34 cellular contexts compared by ENCODE assay signal in the genomic region with DNA sequence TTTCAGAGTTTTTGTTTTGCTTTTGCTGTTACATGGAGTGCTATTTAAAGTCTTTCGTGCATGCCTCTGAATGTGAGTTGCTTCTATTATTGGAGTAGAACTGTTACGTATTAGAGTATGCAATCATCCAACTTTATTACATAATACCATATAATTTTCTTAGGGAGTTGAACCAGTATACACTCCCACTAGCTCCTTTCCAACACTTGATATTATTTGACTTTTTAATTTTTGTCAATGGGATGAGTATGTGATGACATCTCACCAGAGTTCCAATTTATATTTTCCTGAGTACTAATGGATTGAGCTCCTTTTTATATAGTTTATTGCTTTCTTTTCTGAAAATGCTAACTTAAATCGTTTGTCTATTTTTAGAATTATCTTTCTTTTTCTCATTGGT.
"Had no signal": no experiment of that assay in that cellular context is flagged by ENCODE, and none has a peak within 500 bp of the region (broad histone marks: within the 10 kb centered on the region; RNA-seq: fewer than 3 reads in every experiment).

No MANE protein-coding gene starts in this region.

- H3K4me1 ChIP-seq: gastroesophageal sphincter had no signal

- H3K36me3 Mint-ChIP-seq: WTC11 had no signal

- H3K9me3 ChIP-seq: gastroesophageal sphincter had no signal

- H3K27ac Mint-ChIP-seq: activated CD4-positive, alpha-beta memory T cell treated with anti-CD3 and anti-CD28 coated beads, Interleukin-2, amount 10 ng/mL, durations not matched to agents 7 days and 5 days; activated CD4-positive, alpha-beta T cell treated with anti-CD3 and anti-CD28 coated beads, Interleukin-2, amount 10 ng/mL, durations not matched to agents 7 days and 5 days; activated naive CD4-positive, alpha-beta T cell treated with anti-CD3 and anti-CD28 coated beads, Interleukin-2, amount 10 ng/mL, durations not matched to agents 7 days and 5 days; activated naive CD4-positive, alpha-beta T cell treated with anti-CD3 and anti-CD28 coated beads, Interleukin-2, amount 50 U/mL, for 72 hours; activated naive CD8-positive, alpha-beta T cell treated with anti-CD3 and anti-CD28 coated beads, Interleukin-2, amount 10 ng/mL, durations not matched to agents 7 days and 5 days; activated T-cell treated with anti-CD3 and anti-CD28 coated beads, Interleukin-2, amount 50 U/mL, for 24 hours; activated T-cell treated with anti-CD3 and anti-CD28 coated beads, Interleukin-2, amount 50 U/mL, for 72 hours; effector memory CD8-positive, alpha-beta T cell; T-helper 1 cell treated with Interleukin-12 subunit alpha and Interleukin-12 subunit beta and Interleukin-4 antibody, amounts not matched to agents 30 μg/mL and 1 μg/mL, for 36 hours; WTC11 had no signal

- ATAC-seq: activated naive CD4-positive, alpha-beta T cell treated with anti-CD3 and anti-CD28 coated beads, Interleukin-2, amount 50 U/mL, for 72 hours; activated T-cell treated with anti-CD3 and anti-CD28 coated beads, Interleukin-2, amount 50 U/mL, for 72 hours; effector memory CD8-positive, alpha-beta T cell; gastroesophageal sphincter; WTC11 had no signal

- H3K4me3 Mint-ChIP-seq: activated CD4-positive, alpha-beta memory T cell treated with anti-CD3 and anti-CD28 coated beads, Interleukin-2, amount 10 ng/mL, durations not matched to agents 7 days and 5 days; activated CD4-positive, alpha-beta T cell treated with anti-CD3 and anti-CD28 coated beads, Interleukin-2, amount 10 ng/mL, durations not matched to agents 7 days and 5 days; activated naive CD4-positive, alpha-beta T cell treated with anti-CD3 and anti-CD28 coated beads, Interleukin-2, amount 10 ng/mL, durations not matched to agents 7 days and 5 days; activated naive CD8-positive, alpha-beta T cell treated with anti-CD3 and anti-CD28 coated beads, Interleukin-2, amount 10 ng/mL, durations not matched to agents 7 days and 5 days; activated T-cell treated with anti-CD3 and anti-CD28 coated beads, Interleukin-2, amount 50 U/mL, for 24 hours; activated T-cell treated with anti-CD3 and anti-CD28 coated beads, Interleukin-2, amount 50 U/mL, for 72 hours; effector memory CD8-positive, alpha-beta T cell; T-helper 1 cell treated with Interleukin-12 subunit alpha and Interleukin-12 subunit beta and Interleukin-4 antibody, amounts not matched to agents 30 μg/mL and 1 μg/mL, for 36 hours; WTC11 had no signal

- H3K27me3 Mint-ChIP-seq: activated CD4-positive, alpha-beta memory T cell treated with anti-CD3 and anti-CD28 coated beads, Interleukin-2, amount 10 ng/mL, durations not matched to agents 7 days and 5 days; activated CD4-positive, alpha-beta T cell treated with anti-CD3 and anti-CD28 coated beads, Interleukin-2, amount 10 ng/mL, durations not matched to agents 7 days and 5 days; activated naive CD4-positive, alpha-beta T cell treated with anti-CD3 and anti-CD28 coated beads, Interleukin-2, amount 10 ng/mL, durations not matched to agents 7 days and 5 days; activated naive CD8-positive, alpha-beta T cell treated with anti-CD3 and anti-CD28 coated beads, Interleukin-2, amount 10 ng/mL, durations not matched to agents 7 days and 5 days; activated T-cell treated with anti-CD3 and anti-CD28 coated beads, Interleukin-2, amount 50 U/mL, for 24 hours had no signal

- H3K27me3 ChIP-seq: brain microvascular endothelial cell had no signal

- H3K4me3 ChIP-seq: esophagus squamous epithelium, gastroesophageal sphincter had no signal

- H3K27ac ChIP-seq: brain microvascular endothelial cell, epithelial cell of prostate, esophagus squamous epithelium, gastroesophageal sphincter, VCaP had no signal

- FAIRE-seq: astrocyte, bronchial epithelial cell, colon, endothelial cell of umbilical vein, TTC549 had no signal

- H3K9me3 Mint-ChIP-seq: activated naive CD4-positive, alpha-beta T cell treated with anti-CD3 and anti-CD28 coated beads, Interleukin-2, amount 50 U/mL, for 72 hours; activated T-cell treated with anti-CD3 and anti-CD28 coated beads, Interleukin-2, amount 50 U/mL, for 72 hours; effector memory CD8-positive, alpha-beta T cell; WTC11 had no signal

- DNase-seq: activated CD4-positive, alpha-beta memory T cell treated with anti-CD3 and anti-CD28 coated beads, Interleukin-2, amount 10 ng/mL, durations not matched to agents 7 days and 5 days; activated CD4-positive, alpha-beta T cell treated with anti-CD3 and anti-CD28 coated beads for 1 hour; activated CD4-positive, alpha-beta T cell treated with anti-CD3 and anti-CD28 coated beads for 4 hours; activated CD4-positive, alpha-beta T cell treated with anti-CD3 and anti-CD28 coated beads, Interleukin-2, amount 10 ng/mL, durations not matched to agents 7 days and 5 days; activated CD4-positive, alpha-beta T cell treated with anti-CD3 and anti-CD28 coated beads, Interleukin-2, amount 50 U/mL, for 4 hours; activated CD8-positive, alpha-beta memory T cell treated with anti-CD3 and anti-CD28 coated beads, Interleukin-2, amount 50 U/mL, for 48 hours; activated gamma-delta T cell; activated naive CD4-positive, alpha-beta T cell; activated naive CD4-positive, alpha-beta T cell treated with anti-CD3 and anti-CD28 coated beads, Interleukin-2, amount 10 ng/mL, durations not matched to agents 7 days and 5 days; activated naive CD8-positive, alpha-beta T cell treated with anti-CD3 and anti-CD28 coated beads, Interleukin-2, amount 10 ng/mL, durations not matched to agents 7 days and 5 days; activated T-cell treated with anti-CD3 and anti-CD28 coated beads for 4 hours; activated T-cell treated with anti-CD3 and anti-CD28 coated beads, Interleukin-2, amount 50 U/mL, for 24 hours; activated T-cell treated with anti-CD3 and anti-CD28 coated beads, Interleukin-2, amount 50 U/mL, for 72 hours; anterior cingulate cortex; caudate nucleus; cortex of kidney; dermis blood vessel endothelial cell; effector CD4-positive, alpha-beta T cell; effector memory CD8-positive, alpha-beta T cell; esophagus squamous epithelium; foreskin melanocyte; T-helper 9 cell had no signal
